10 cellular contexts compared by ENCODE assay signal in the genomic region with DNA sequence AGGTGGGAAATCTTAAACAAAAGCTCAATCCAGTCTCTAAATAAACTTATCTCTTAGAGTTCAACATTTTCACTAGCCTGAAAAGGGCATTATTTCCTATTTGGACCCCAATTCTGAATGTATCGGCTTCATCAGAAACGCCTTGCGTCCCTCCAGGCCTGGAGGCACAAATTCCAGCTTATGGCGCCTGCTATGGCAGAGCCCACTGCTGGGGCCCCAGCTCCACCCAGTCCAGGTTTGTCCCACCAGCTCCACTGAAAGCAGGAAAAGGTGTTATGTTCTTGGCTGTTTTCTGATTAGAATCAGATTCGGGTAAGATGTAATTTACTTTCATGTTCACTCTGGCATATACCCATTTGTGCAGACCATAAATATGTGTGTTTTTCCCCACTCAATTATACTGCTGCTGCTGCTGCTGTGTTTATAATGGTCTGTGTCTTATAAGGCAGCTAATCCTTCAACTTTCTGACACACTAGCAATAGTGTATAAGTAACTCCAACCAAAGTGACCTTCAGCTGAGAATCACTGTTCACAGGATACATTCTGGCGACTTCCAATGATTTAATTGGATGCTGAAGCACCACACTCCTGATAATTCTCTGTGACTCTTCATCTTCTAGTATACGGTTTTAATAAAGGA. TPM values are rescaled to one million over a fixed set of nuclear protein-coding genes. Genes with fewer than 3 reads are reported as not detected.
DNase-seq lines count a peak whose midpoint lies in the region; ATAC-seq, FAIRE-seq and TF ChIP-seq lines count a peak whose summit lies in the region.
"Had no signal": no experiment of that assay in that cellular context is flagged by ENCODE, and none has a peak within 500 bp of the region (broad histone marks: within the 10 kb centered on the region; RNA-seq: fewer than 3 reads in every experiment).

No MANE protein-coding gene starts in this region.

- H3K4me3 ChIP-seq in liver (ENCODE audit: low read depth in 1 of 3, low read length in 3 of 3) (peak overlapping the region; percentile 49 to 90 (median 79)), HepG2 (replicated peaks in 1 of 3; ENCODE audit: insufficient read depth in 1 of 3, low read depth in 2 of 3, low read length in 3 of 3) (no peak overlapping the region), astrocyte of the cerebellum (ENCODE audit: low read depth, low read length) (peak overlapping the region; percentile 58), mesenchymal stem cell (ENCODE audit: insufficient read depth in 1 of 2, low read depth in 1 of 2, low read length in 2 of 2) (peak overlapping the region in 1 of 2 experiments; percentile 77), uterus (peak overlapping the region; percentile 32 to 45), MG63 (no peak overlapping the region)

- H3K79me1 ChIP-seq in mesenchymal stem cell (replicated peaks; ENCODE audit: low read length, poor library complexity, severe bottlenecking) = peaks cover 31% of the 10 kb centered on the region

- no peaks in the 10 kb centered on the region for H3K79me2 ChIP-seq in HepG2 (ENCODE audit: insufficient read depth, low read length)

- peak overlapping the region; percentile 45 to 50 for H3K27ac ChIP-seq in liver (ENCODE audit: low read depth in 1 of 2, low read length in 2 of 2)
- no peak overlapping the region for H3K27ac ChIP-seq in HepG2 (ENCODE audit: extremely low read length, insufficient read depth, low read length)
- H3K27ac ChIP-seq in mesenchymal stem cell (ENCODE audit: low read length, poor library complexity, severe bottlenecking) = no peak overlapping the region
- peak overlapping the region in 1 of 2 donors; percentile 26 for H3K27ac ChIP-seq in uterus

- no TSS peak for BruUV-seq in HepG2 (replicated peaks; lab: Mats Ljungman, UMichigan)

- TF ChIP-seq EP300 in HepG2 (IDR thresholded peaks at IDR 0.05; ENCODE audit: low read depth in 2 of 2, low read length in 2 of 2) = no peak
- no peak for TF ChIP-seq EP300 in HepG2 (CRISPR knock-in tag; IDR thresholded peaks at IDR 0.05; ENCODE audit: borderline replicate concordance)

- H3K4ac ChIP-seq in mesenchymal stem cell (ENCODE audit: low read depth in 1 of 2, low read length in 2 of 2) = no peak overlapping the region

- H3K23ac ChIP-seq in mesenchymal stem cell (ENCODE audit: low read length in 2 of 2) = no peak overlapping the region

- no peak overlapping the region for H4K91ac ChIP-seq in mesenchymal stem cell (ENCODE audit: low read length)

- H2BK12ac ChIP-seq in mesenchymal stem cell (ENCODE audit: low read length in 2 of 2) = peak overlapping the region in 1 of 2 experiments; percentile 31

- H2AK5ac ChIP-seq in mesenchymal stem cell (ENCODE audit: low read length, severe bottlenecking) = no peak overlapping the region

- H3K4me1 ChIP-seq in liver (ENCODE audit: control insufficient read depth in 4 of 4, insufficient read depth in 4 of 4, low read length in 3 of 4) = peaks cover 20 to 50% (median 32%) of the 10 kb centered on the region in 4 donors
- no peaks in the 10 kb centered on the region for H3K4me1 ChIP-seq in HepG2 (ENCODE audit: insufficient read depth, low read length)
- H3K4me1 ChIP-seq in mesenchymal stem cell (ENCODE audit: control insufficient read depth, insufficient read depth, low read depth, low read length) = peaks cover 33% of the 10 kb centered on the region
- peaks cover 9 to 16% of the 10 kb centered on the region in 2 donors for H3K4me1 ChIP-seq in uterus

- TF ChIP-seq RAD21 in liver (IDR thresholded peaks at IDR 0.05) = no peak
- no peak for TF ChIP-seq RAD21 in HepG2 (CRISPR knock-in tag; IDR thresholded peaks at IDR 0.05)

- no peak for TF ChIP-seq CTCF in liver (IDR thresholded peaks at IDR 0.05; ENCODE audit: low read depth, low read length, missing input control)
- TF ChIP-seq CTCF in HepG2 (CRISPR knock-in tag; IDR thresholded peaks at IDR 0.05) = no peak
- TF ChIP-seq CTCF in astrocyte of the cerebellum (IDR thresholded peaks at IDR 0.05; ENCODE audit: low read depth, low read length, missing control alignments) = no peak
- no peak for TF ChIP-seq CTCF in uterus (IDR thresholded peaks at IDR 0.05)

- in situ Hi-C loops in HepG2 (cut with HindIII; ENCODE audit: extremely low pct_ligation_motif_present, low pct_unique_long_range_greater_than_20kb) (loop anchor here (25.0 kb wide), 1 partner anchor 818 kb away; no protein-coding TSS in a partner anchor), astrocyte of the cerebellum (cut with HindIII; ENCODE audit: low sequenced_read_pairs) (no loop called here)

- H4K8ac ChIP-seq in mesenchymal stem cell (ENCODE audit: low read length) = no peak overlapping the region

- H3K36me3 ChIP-seq in liver (ENCODE audit: control insufficient read depth in 4 of 4, insufficient read depth in 3 of 4, low read depth in 1 of 4, low read length in 3 of 4) (peaks cover 2 to 22% (median 7%) of the 10 kb centered on the region in 4 donors), HepG2 (replicated peaks in 1 of 2; ENCODE audit: control insufficient read depth in 1 of 2, insufficient read depth in 2 of 2, low read length in 2 of 2) (no peaks in the 10 kb centered on the region), mesenchymal stem cell (ENCODE audit: control insufficient read depth in 1 of 2, insufficient read depth in 2 of 2, low read depth in 1 of 2, low read length in 2 of 2) (peaks cover 25 to 35% of the 10 kb centered on the region in 2 experiments), uterus (no peaks in the 10 kb centered on the region), MG63 (no peaks in the 10 kb centered on the region)

- H3K27me3 ChIP-seq in liver (ENCODE audit: control insufficient read depth in 4 of 4, insufficient read depth in 4 of 4, low read length in 3 of 4) = no peaks in the 10 kb centered on the region
- peaks cover 0 to 2% of the 10 kb centered on the region in 2 experiments; a peak in 1 of 5 replicates for H3K27me3 ChIP-seq in HepG2 (ENCODE audit: control insufficient read depth in 1 of 2, insufficient read depth in 2 of 2, low read length in 2 of 2)
- H3K27me3 ChIP-seq in mesenchymal stem cell (ENCODE audit: control insufficient read depth in 1 of 2, insufficient read depth in 1 of 2, low read length in 2 of 2) = no peaks in the 10 kb centered on the region
- no peaks in the 10 kb centered on the region for H3K27me3 ChIP-seq in uterus
- no peaks in the 10 kb centered on the region for H3K27me3 ChIP-seq in MG63

- H2BK120ac ChIP-seq in mesenchymal stem cell (ENCODE audit: low read depth, low read length) = no peak overlapping the region

- H3K14ac ChIP-seq in mesenchymal stem cell (ENCODE audit: low read length in 2 of 2) = no peak overlapping the region

- intact Hi-C loops in HepG2 (cut with micrococcal nuclease; ENCODE audit: unreplicated experiment) (loop anchor here (10.0 kb wide), 1 partner anchor 525 kb away; no protein-coding TSS in a partner anchor), uterus (cut with DNase I; ENCODE audit: low total_unique reads) (loop anchor here (10.0 kb wide), 1 partner anchor 335 kb away; no protein-coding TSS in a partner anchor)

- no peak overlapping the region for H2BK15ac ChIP-seq in mesenchymal stem cell (ENCODE audit: low read depth, poor library complexity, severe bottlenecking)

- CTCF ChIA-PET in HepG2 (lab: Yijun Ruan, JAX; ENCODE audit: low intra/inter-chr PET ratio, low total read pairs) = no interaction called here

- H2BK5ac ChIP-seq in mesenchymal stem cell (ENCODE audit: low read depth, low read length, poor library complexity, severe bottlenecking) = no peak overlapping the region

- H3K18ac ChIP-seq in mesenchymal stem cell (ENCODE audit: low read depth in 1 of 2, low read length in 2 of 2) = peak overlapping the region in 1 of 2 experiments; percentile 34

- no peaks in the 10 kb centered on the region for H4K20me1 ChIP-seq in HepG2 (ENCODE audit: insufficient read depth, low read length)

- DNase-seq in HepG2 (ENCODE audit: low spot score) (no peak), astrocyte of the cerebellum (ENCODE audit: low read depth) (no peak), mesenchymal stem cell (no peak), uterus (no peak), MG63 (no peak), occipital lobe (lab: John Stamatoyannopoulos, UW) (no peak)
- DNase-seq: DMS79, NCI-H510A had no signal

- H3K9me3 ChIP-seq in liver (ENCODE audit: control insufficient read depth in 4 of 4, low read length in 3 of 4) (no peaks in the 10 kb centered on the region), HepG2 (ENCODE audit: low read length) (no peaks in the 10 kb centered on the region), mesenchymal stem cell (ENCODE audit: control insufficient read depth, low read length) (no peaks in the 10 kb centered on the region), uterus (no peaks in the 10 kb centered on the region), MG63 (no peaks in the 10 kb centered on the region)

- ATAC-seq in HepG2 (no peak), GM21619 (IDR thresholded peaks at IDR 0.05; ENCODE audit: unreplicated experiment) (no peak)

- no peak overlapping the region for H2AFZ ChIP-seq in HepG2 (ENCODE audit: low read length)
- no peak overlapping the region for H2AFZ ChIP-seq in mesenchymal stem cell (ENCODE audit: low read depth, low read length)

- TF ChIP-seq POLR2A in HepG2 (IDR thresholded peaks at IDR 0.05; ENCODE audit: insufficient read depth in 1 of 2, low read depth in 2 of 2, low read length in 2 of 2) (no peak), uterus (IDR thresholded peaks at IDR 0.05) (no peak)

- no peak for FAIRE-seq in HepG2 (lab: Jason Lieb, UNC)

- 66% methylated on average over 7 of the region's 7 CpGs for WGBS in liver
- WGBS in HepG2 (ENCODE audit: low lambda C conversion rate) = 45% methylated on average over 7 of the region's 7 CpGs
- 98% methylated on average over 5 of the region's 7 CpGs for WGBS in mesenchymal stem cell

- H3K4me2 ChIP-seq in HepG2 (ENCODE audit: low read depth, low read length) (no peak overlapping the region), mesenchymal stem cell (ENCODE audit: low read length, poor library complexity, severe bottlenecking) (peak overlapping the region; percentile 71)

- H3K9ac ChIP-seq in liver (ENCODE audit: low read depth in 1 of 2, low read length in 2 of 2) (peak overlapping the region; percentile 77 to 81), HepG2 (ENCODE audit: insufficient read depth, low read depth, low read length) (no peak overlapping the region), mesenchymal stem cell (ENCODE audit: low read length) (peak overlapping the region; percentile 73)

- POLR2A ChIA-PET in HepG2 (lab: Yijun Ruan, JAX) = no interaction called here

RNA-seq across cellular contexts. Expression of a gene that starts 6.4 kb away (rescaled TPM):
- 1 to 10 TPM; 6.3 to 9.1 TPM for total RNA-seq in liver
- polyA plus RNA-seq in liver = 1 to 10 TPM; 4.0 to 7.1 TPM
- 0.02 TPM in 1 of 2 replicates, not detected in the other for total RNA-seq in HepG2 (2016; rRNA removed; fragmentation: Illumina TruSeq; extraction: Trizol)
- not detected in 2 replicates for total RNA-seq in HepG2 (2016; cell fraction: cytosol; rRNA removed; fragmentation: Illumina TruSeq; extraction: Trizol; ENCODE audit: low read depth)
- 0.02 TPM in 1 of 2 replicates, not detected in the other for total RNA-seq in HepG2 (2016; cell fraction: insoluble cytoplasmic fraction; rRNA removed; fragmentation: Illumina TruSeq; extraction: Trizol)
- not detected in 2 replicates for total RNA-seq in HepG2 (2016; cell fraction: membrane; rRNA removed; fragmentation: Illumina TruSeq; extraction: Trizol)
- total RNA-seq in HepG2 (2016; cell fraction: nucleus; rRNA removed; fragmentation: Illumina TruSeq; extraction: Trizol) = 0.03 TPM in 2 replicates
- polyA plus RNA-seq in HepG2 (2011; rRNA removed) = 0.04 and 0.05 TPM in 2 replicates
- polyA plus RNA-seq in HepG2 (2011; cell fraction: cytosol; rRNA removed) = 0.01 and 0.03 TPM in 2 replicates
- 0.07 and 0.14 TPM in 2 replicates for polyA plus RNA-seq in HepG2 (2011; cell fraction: nucleus; rRNA removed)
- polyA plus RNA-seq in HepG2 (2012) = 0.08 and 0.09 TPM in 2 replicates
- not detected in 2 replicates for polyA plus RNA-seq in HepG2 (2016; cell fraction: cytosol; fragmentation: Illumina TruSeq; extraction: Trizol; ENCODE audit: low read depth)
- polyA plus RNA-seq in HepG2 (2016; cell fraction: insoluble cytoplasmic fraction; fragmentation: Illumina TruSeq; extraction: Trizol; ENCODE audit: low read depth) = not detected in 2 replicates
- polyA plus RNA-seq in HepG2 (2016; cell fraction: membrane; fragmentation: Illumina TruSeq; extraction: Trizol; ENCODE audit: low read depth) = not detected in 2 replicates
- not detected in 2 replicates for polyA plus RNA-seq in HepG2 (2016; cell fraction: nucleus; fragmentation: Illumina TruSeq; extraction: Trizol; ENCODE audit: insufficient read depth, low read depth)
- 0.06 and 6.1 TPM in 2 replicates for polyA minus RNA-seq in HepG2 (2011; rRNA and poly(A)+ RNA removed; ENCODE audit: low replicate concordance)
- 0.10 TPM in 1 of 2 replicates, not detected in the other for polyA minus RNA-seq in HepG2 (2011; cell fraction: cytosol; rRNA and poly(A)+ RNA removed)
- polyA minus RNA-seq in HepG2 (2011; cell fraction: nucleus; rRNA and poly(A)+ RNA removed) = 0.12 and 0.13 TPM in 2 replicates
- polyA plus RNA-seq in mesenchymal stem cell (2013, experiment 1 of 2) = 3.5 TPM
- polyA plus RNA-seq in mesenchymal stem cell (2013, experiment 2 of 2) = 3.5 TPM
- total RNA-seq in uterus = 10 to 100 TPM in 2 of 4 donors, 1 to 10 TPM in 2; 6.5 to 20.3 (median 11.7) TPM
- total RNA-seq in MG63 (2014; rRNA removed; shearing (Covaris generic); ENCODE audit: low replicate concordance) = 0.33 and 0.35 TPM in 2 replicates
- total RNA-seq in occipital lobe = 12.8 TPM

Comparison
In these comparisons a context has a peak if more than half of its experiments do, and no peak if none do; other contexts are left out.
1. H3K27ac ChIP-seq: peak in liver (2 of 2); none in HepG2 (single experiment) and mesenchymal stem cell (single experiment).
2. H3K4me3 ChIP-seq: peak in liver (3 of 3), astrocyte of the cerebellum (single experiment) and uterus (2 of 2); none in HepG2 (0 of 3) and MG63 (single experiment).